13 cellular contexts compared by ENCODE assay signal in genomic region chr12:68378859-68379628, GRCh38. TPM values are rescaled to one million over a fixed set of nuclear protein-coding genes. Genes with fewer than 3 reads are reported as not detected.
DNase-seq lines count a peak whose midpoint lies in the region; ATAC-seq and TF ChIP-seq lines count a peak whose summit lies in the region.
"Had no signal": no experiment of that assay in that cellular context is flagged by ENCODE, and none has a peak within 500 bp of the region (broad histone marks: within the 10 kb centered on the region; RNA-seq: fewer than 3 reads in every experiment).

No MANE protein-coding gene starts in this region.

- H3K36me3 ChIP-seq in gastroesophageal sphincter, result no peaks in the 10 kb centered on the region
- no peaks in the 10 kb centered on the region for H3K36me3 ChIP-seq in testis (ENCODE audit: low read depth, missing control alignments)
- H3K36me3 ChIP-seq: uterus had no signal

- no peak for TF ChIP-seq POLR2A in gastroesophageal sphincter (IDR thresholded peaks at IDR 0.05)
- TF ChIP-seq POLR2A in testis (IDR thresholded peaks at IDR 0.05), result no peak

- H3K27me3 ChIP-seq in gastroesophageal sphincter (no peaks in the 10 kb centered on the region), testis (no peaks in the 10 kb centered on the region)
- H3K27me3 ChIP-seq: uterus had no signal

- TF ChIP-seq CTCF in gastroesophageal sphincter (IDR thresholded peaks at IDR 0.05) (no peak), testis (IDR thresholded peaks at IDR 0.05) (no peak)

- intact Hi-C loops in testis (cut with DNase I; ENCODE audit: low total_unique reads), result no loop called here

- WGBS in gastroesophageal sphincter (ENCODE audit: low coverage in 1 of 2), 2 donors, result 16 to 30% methylated on average over 4 to 5 of the region's 5 CpGs
- WGBS in testis, 2 donors, result 40 to 42% methylated on average over 5 of the region's 5 CpGs

- H3K4me3 ChIP-seq in gastroesophageal sphincter (no peak overlapping the region), testis (no peak overlapping the region)
- H3K4me3 ChIP-seq: uterus had no signal

- H3K27ac ChIP-seq in gastroesophageal sphincter, result peak overlapping the region in 2 of 4 donors; percentile 1 to 13
- H3K27ac ChIP-seq in testis, result no peak overlapping the region
- H3K27ac ChIP-seq: uterus had no signal

- TF ChIP-seq EP300 in gastroesophageal sphincter (IDR thresholded peaks at IDR 0.05), result no peak

- peak; percentile 51 for DNase-seq in NCI-H748 (lab: John Stamatoyannopoulos, UW; ENCODE audit: unreplicated experiment)
- no peak for DNase-seq in NCI-H748 treated with DMSO at 0.1 percent for 48 hours (lab: John Stamatoyannopoulos, UW)
- DNase-seq in SIG-M5 (lab: John Stamatoyannopoulos, UW), result peak; percentile 68
- DNase-seq in testis, result peak; percentile 31
- no peak for DNase-seq in activated CD8-positive, alpha-beta memory T cell treated with anti-CD3 and anti-CD28 coated beads, Interleukin-2, amount 50 U/mL, for 4 hours
- DNase-seq in mesenteric fat pad (ENCODE audit: low spot score), result no peak
- DNase-seq: activated CD4-positive, alpha-beta T cell treated with anti-CD3 and anti-CD28 coated beads, Interleukin-2, amount 10 ng/mL, durations not matched to agents 24 days and 14 days; activated gamma-delta T cell; NCI-H1092 treated with DMSO at 0.1 percent for 48 hours; NCI-H774; uterus had no signal

- H3K9me3 ChIP-seq in gastroesophageal sphincter (no peaks in the 10 kb centered on the region), testis (no peaks in the 10 kb centered on the region)
- H3K9me3 ChIP-seq: uterus had no signal

- peaks cover 0 to 25% (median 6%) of the 10 kb centered on the region in 3 donors for H3K4me1 ChIP-seq in gastroesophageal sphincter
- peaks cover 21% of the 10 kb centered on the region for H3K4me1 ChIP-seq in testis
- H3K4me1 ChIP-seq: uterus had no signal

- ATAC-seq in gastroesophageal sphincter, result peak; percentile 54
- ATAC-seq in GM19328 (IDR thresholded peaks at IDR 0.05; ENCODE audit: unreplicated experiment), result no peak

RNA-seq across cellular contexts. Expression of gene MDM1, which starts 46.9 kb away (rescaled TPM):
- total RNA-seq in gastroesophageal sphincter, result 10 to 100 TPM; 13.5 to 38.8 (median 23.1) TPM
- total RNA-seq in testis, result 10 to 100 TPM; 32.7 to 35.3 TPM
- polyA plus RNA-seq in testis (ENCODE audit: insufficient read depth, low read depth, low replicate concordance), result 36.1 TPM
- total RNA-seq in mesenteric fat pad, result 14.9 TPM

Comparison
In these comparisons a context has a peak if more than half of its experiments do, and no peak if none do; other contexts are left out.
1. DNase-seq: peak in NCI-H748 (single experiment), SIG-M5 (single experiment) and testis (single experiment); none in NCI-H748 treated with DMSO at 0.1 percent for 48 hours (single experiment), activated CD8-positive, alpha-beta memory T cell treated with anti-CD3 and anti-CD28 coated beads, Interleukin-2, amount 50 U/mL, for 4 hours (single experiment) and mesenteric fat pad (single experiment).